Comparison of ENCODE assay signal across 33 cellular contexts in the genomic region with DNA sequence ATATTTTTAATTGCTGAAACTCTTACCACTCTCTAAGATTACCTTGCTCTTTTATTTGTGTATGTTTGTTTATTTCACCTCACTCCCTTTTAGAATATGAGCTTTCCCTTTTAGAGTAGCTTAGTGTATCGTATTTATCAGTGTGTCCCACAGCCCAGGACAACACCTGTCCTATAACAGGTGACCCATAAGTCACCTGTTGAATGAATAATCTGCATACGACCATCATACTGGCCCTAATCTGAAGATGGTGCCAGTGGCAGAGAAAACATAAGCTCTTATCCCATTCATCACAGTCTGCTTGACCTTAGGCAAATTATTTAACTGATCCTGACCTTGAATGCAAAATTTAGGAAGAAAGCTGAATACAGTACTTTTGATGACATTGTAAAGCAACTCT.
"Had no signal": no experiment of that assay in that cellular context is flagged by ENCODE, and none has a peak within 500 bp of the region (broad histone marks: within the 10 kb centered on the region; RNA-seq: fewer than 3 reads in every experiment).

No MANE protein-coding gene starts in this region.

- H3K9me3 ChIP-seq: adrenal gland, ascending aorta, body of pancreas, breast epithelium had no signal

- FAIRE-seq: astrocyte, bronchial epithelial cell, colon had no signal

- H3K27me3 ChIP-seq: adrenal gland, ascending aorta, body of pancreas, brain microvascular endothelial cell, breast epithelium had no signal

- H3K27ac ChIP-seq: adrenal gland, ascending aorta, body of pancreas, brain microvascular endothelial cell, breast epithelium, cardiac muscle cell had no signal

- H3K4me3 ChIP-seq: adrenal gland, ascending aorta, body of pancreas, breast epithelium, cardiac muscle cell had no signal

- ATAC-seq: activated naive CD4-positive, alpha-beta T cell treated with anti-CD3 and anti-CD28 coated beads, Interleukin-2, amount 50 U/mL, for 72 hours; activated naive CD8-positive, alpha-beta T cell treated with anti-CD3 and anti-CD28 coated beads, Interleukin-2, amount 50 U/mL, for 24 hours; activated T-cell treated with anti-CD3 and anti-CD28 coated beads, Interleukin-2, amount 50 U/mL, for 4 hours; activated T-cell treated with anti-CD3 and anti-CD28 coated beads, Interleukin-2, amount 50 U/mL, for 72 hours; activated T-helper 17 cell treated with anti-CD3 and anti-CD28 coated beads, Interleukin-2, amount 50 U/mL, for 72 hours; body of pancreas had no signal

- H3K4me1 ChIP-seq: adrenal gland, ascending aorta, body of pancreas, breast epithelium had no signal

- H3K36me3 ChIP-seq: adrenal gland, ascending aorta, brain microvascular endothelial cell, breast epithelium, cardiac muscle cell had no signal

- DNase-seq: activated effector memory CD4-positive, alpha-beta T cell treated with anti-CD3 and anti-CD28 coated beads, Interleukin-2, amount 50 U/mL, for 16 hours; activated effector memory CD4-positive, alpha-beta T cell treated with Interleukin-2 at 50 U/mL for 16 hours; activated gamma-delta T cell; activated gamma-delta T cell treated with Interleukin-2 at 50 U/mL for 16 hours; activated naive CD4-positive, alpha-beta T cell; activated naive CD4-positive, alpha-beta T cell treated with anti-CD3 and anti-CD28 coated beads for 36 hours; activated naive CD4-positive, alpha-beta T cell treated with anti-CD3 and anti-CD28 coated beads, Interleukin-2, amount 10 ng/mL, durations not matched to agents 7 days and 5 days; activated naive CD4-positive, alpha-beta T cell treated with anti-CD3 and anti-CD28 coated beads, Interleukin-2, amount 50 U/mL, for 16 hours; activated naive CD4-positive, alpha-beta T cell treated with Interleukin-2 at 50 U/mL for 16 hours; activated naive CD8-positive, alpha-beta T cell treated with anti-CD3 and anti-CD28 coated beads for 36 hours; activated naive CD8-positive, alpha-beta T cell treated with anti-CD3 and anti-CD28 coated beads, Interleukin-2, amount 10 ng/mL, durations not matched to agents 7 days and 5 days; activated naive CD8-positive, alpha-beta T cell treated with anti-CD3 and anti-CD28 coated beads, Interleukin-2, amount 50 U/mL, for 24 hours; activated T-cell treated with anti-CD3 and anti-CD28 coated beads, Interleukin-2, amount 50 U/mL, for 4 hours; activated T-cell treated with anti-CD3 and anti-CD28 coated beads, Interleukin-2, amount 50 U/mL, for 48 hours; activated T-cell treated with anti-CD3 and anti-CD28 coated beads, Interleukin-2, amount 50 U/mL, for 72 hours; adrenal gland; amniotic stem cell; amygdala; anterior cingulate cortex; aorta; body of pancreas; brain microvascular endothelial cell; caudate nucleus; central memory CD4-positive, alpha-beta T cell; cerebellar nuclear complex had no signal
